11 cellular contexts compared by ENCODE assay signal in genomic region chr5:147407094-147407681, GRCh38.
DNase-seq lines count a peak whose midpoint lies in the region; ATAC-seq and TF ChIP-seq lines count a peak whose summit lies in the region.
"Had no signal": no experiment of that assay in that cellular context is flagged by ENCODE, and none has a peak within 500 bp of the region (broad histone marks: within the 10 kb centered on the region; RNA-seq: fewer than 3 reads in every experiment).

No MANE protein-coding gene starts in this region.

- H3K27me3 ChIP-seq in left ventricle myocardium inferior (ENCODE audit: low read depth) (no peaks in the 10 kb centered on the region), aorta (ENCODE audit: control insufficient read depth in 1 of 2, insufficient read depth in 2 of 2, low read length in 1 of 2) (no peaks in the 10 kb centered on the region), lower lobe of right lung (ENCODE audit: low read depth) (no peaks in the 10 kb centered on the region)

- H3K4me3 ChIP-seq in left ventricle myocardium inferior (no peak overlapping the region), cardiac fibroblast (replicated peaks in 1 of 2; ENCODE audit: low read depth in 2 of 2, low read length in 2 of 2) (no peak overlapping the region), aorta (ENCODE audit: low read length in 2 of 2) (no peak overlapping the region), lower lobe of right lung (no peak overlapping the region)

- ATAC-seq in Right ventricle myocardium inferior (no peak), aorta (ENCODE audit: low FRiP score) (peak; percentile 62), lower lobe of right lung (no peak)
- ATAC-seq: Panc1 had no signal

- H3K4me1 ChIP-seq in left ventricle myocardium inferior (peaks cover 69% of the 10 kb centered on the region), aorta (ENCODE audit: control insufficient read depth in 1 of 2, insufficient read depth in 2 of 2, low read length in 2 of 2) (peaks cover 10 to 14% of the 10 kb centered on the region in 2 donors), lower lobe of right lung (peaks cover 52% of the 10 kb centered on the region)

- H3K9me3 ChIP-seq in left ventricle myocardium inferior (replicated peaks) (no peaks in the 10 kb centered on the region), aorta (ENCODE audit: control insufficient read depth, low read length) (no peaks in the 10 kb centered on the region), lower lobe of right lung (no peaks in the 10 kb centered on the region)

- TF ChIP-seq CTCF in left ventricle myocardium inferior (IDR thresholded peaks at IDR 0.05; ENCODE audit: borderline replicate concordance), result no peak
- TF ChIP-seq CTCF in cardiac fibroblast (IDR thresholded peaks at IDR 0.05; ENCODE audit: low read depth, low read length), result no peak
- no peak for TF ChIP-seq CTCF in lower lobe of right lung (IDR thresholded peaks at IDR 0.05)

- H3K27ac ChIP-seq in left ventricle myocardium inferior (replicated peaks) (peak overlapping the region; percentile 20), aorta (ENCODE audit: low read depth in 1 of 2, low read length in 2 of 2) (peak overlapping the region; percentile 98 to 100), lower lobe of right lung (no peak overlapping the region)

- intact Hi-C loops in left ventricle myocardium inferior (cut with micrococcal nuclease) (no loop called here), Right ventricle myocardium inferior (cut with DNase I) (no loop called here), aorta (cut with DNase I) (loop anchor here in 1 of 2 donors (10.0 kb wide), 1 partner anchor 488 kb away; no protein-coding TSS in a partner anchor), lower lobe of right lung (cut with DNase I) (no loop called here)

- DNase-seq in left ventricle myocardium inferior (no peak), Right ventricle myocardium inferior (ENCODE audit: missing footprints) (no peak), cardiac fibroblast (ENCODE audit: low read depth in 2 of 2) (peak; percentile 39 to 75), myocyte (ENCODE audit: low read depth) (peak; percentile 61), aorta (peak in 1 of 2 donors; percentile 65), NCI-H2029 (lab: John Stamatoyannopoulos, UW) (no peak), lower lobe of right lung (no peak), NCI-H1417 (lab: John Stamatoyannopoulos, UW) (no peak)
- DNase-seq: activated gamma-delta T cell treated with Interleukin-2 at 50 U/mL for 16 hours, immature natural killer cell had no signal

- WGBS in aorta, 2 donors, result 5 to 9% methylated on average over 8 of the region's 8 CpGs

- H3K36me3 ChIP-seq in left ventricle myocardium inferior, result peaks cover 17% of the 10 kb centered on the region
- H3K36me3 ChIP-seq in aorta (ENCODE audit: control insufficient read depth in 1 of 2, insufficient read depth in 2 of 2, low read length in 1 of 2), result no peaks in the 10 kb centered on the region
- peaks cover 21% of the 10 kb centered on the region for H3K36me3 ChIP-seq in lower lobe of right lung

Comparison
In these comparisons a context has a peak if more than half of its experiments do, and no peak if none do; other contexts are left out.
1. DNase-seq: peak in cardiac fibroblast (2 of 2) and myocyte (single experiment); none in left ventricle myocardium inferior (single experiment), Right ventricle myocardium inferior (single experiment), NCI-H2029 (single experiment), lower lobe of right lung (single experiment) and NCI-H1417 (0 of 3).